In the genomic region with DNA sequence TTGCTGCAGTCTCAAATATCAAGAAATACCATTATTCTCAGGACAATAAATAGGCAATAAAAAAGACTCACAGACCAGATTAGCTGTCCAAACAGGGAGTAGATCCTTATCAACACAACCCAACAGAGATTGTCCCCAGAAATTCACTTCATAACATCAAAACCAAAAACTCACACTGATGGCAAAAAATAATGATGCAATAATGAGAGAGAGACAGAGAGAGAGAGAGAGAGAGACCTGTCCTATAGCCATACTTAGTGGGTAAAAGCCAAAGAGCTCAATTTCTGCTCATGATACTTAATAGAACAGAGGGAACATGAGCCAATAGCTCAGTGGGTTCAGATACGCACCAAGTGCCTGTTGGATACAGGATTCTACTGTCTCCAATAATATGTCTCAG, we compare ENCODE assay signal across 19 cellular contexts.
"Had no signal": no experiment of that assay in that cellular context is flagged by ENCODE, and none has a peak within 500 bp of the region (broad histone marks: within the 10 kb centered on the region; RNA-seq: fewer than 3 reads in every experiment).

No MANE protein-coding gene starts in this region.

- H3K27ac ChIP-seq: epithelial cell of prostate, esophagus muscularis mucosa, gastrocnemius medialis, neutrophil, psoas muscle, stomach, thoracic aorta, transverse colon had no signal

- H3K4me3 ChIP-seq: esophagus muscularis mucosa, gastrocnemius medialis, psoas muscle, stomach, thoracic aorta, transverse colon had no signal

- H3K36me3 ChIP-seq: esophagus muscularis mucosa, gastrocnemius medialis, neutrophil, stomach, thoracic aorta, transverse colon had no signal

- H3K27ac Mint-ChIP-seq: effector memory CD8-positive, alpha-beta T cell; naive thymus-derived CD8-positive, alpha-beta T cell had no signal

- H3K9me3 ChIP-seq: esophagus muscularis mucosa, gastrocnemius medialis, neutrophil, psoas muscle, stomach, thoracic aorta, transverse colon had no signal

- ATAC-seq: effector memory CD8-positive, alpha-beta T cell; gastrocnemius medialis; left lobe of liver; naive thymus-derived CD8-positive, alpha-beta T cell; psoas muscle; sciatic nerve had no signal

- DNase-seq: effector memory CD8-positive, alpha-beta T cell; gastrocnemius medialis; islet precursor cell; mammary epithelial cell; naive thymus-derived CD8-positive, alpha-beta T cell; psoas muscle; retina; stimulated activated CD4-positive, alpha-beta T cell treated with anti-CD3 and anti-CD28 coated beads, Interleukin-2, amount 100 ng/mL, for 24 hours; stimulated activated CD4-positive, alpha-beta T cell treated with anti-CD3 and anti-CD28 coated beads, Interleukin-4, amount 100 ng/mL, for 4 hours; stimulated activated naive CD4-positive, alpha-beta T cell; stomach; substantia nigra; transverse colon had no signal

- H3K4me3 Mint-ChIP-seq: effector memory CD8-positive, alpha-beta T cell had no signal

- H3K27me3 ChIP-seq: transverse colon had no signal

- H3K4me1 ChIP-seq: esophagus muscularis mucosa, gastrocnemius medialis, psoas muscle, stomach, transverse colon had no signal
